Comparison of ENCODE assay signal across 18 cellular contexts in the genomic region with DNA sequence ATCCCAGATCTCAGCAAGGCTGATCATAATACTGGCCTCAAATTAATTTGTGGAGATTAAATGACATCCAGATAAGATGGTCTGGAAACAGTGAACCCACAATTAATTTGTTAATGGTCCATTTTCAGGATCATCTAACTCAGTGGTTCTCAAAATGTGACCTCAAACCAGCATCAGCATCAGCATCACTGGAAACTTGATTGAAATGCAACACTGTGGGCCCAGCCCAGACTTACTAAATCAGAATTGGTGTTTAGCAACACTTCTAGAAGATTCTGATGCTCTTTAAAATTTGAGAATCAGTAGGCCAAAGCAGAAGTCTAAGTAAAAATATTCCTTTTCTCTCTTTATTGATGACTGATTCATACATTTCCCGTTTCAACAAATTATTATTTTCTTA. TPM values are rescaled to one million over a fixed set of nuclear protein-coding genes. Genes with fewer than 3 reads are reported as not detected.
DNase-seq lines count a peak whose midpoint lies in the region; ATAC-seq, FAIRE-seq and TF ChIP-seq lines count a peak whose summit lies in the region.
"Had no signal": no experiment of that assay in that cellular context is flagged by ENCODE, and none has a peak within 500 bp of the region (broad histone marks: within the 10 kb centered on the region; RNA-seq: fewer than 3 reads in every experiment).

No MANE protein-coding gene starts in this region.

- H3K36me3 Mint-ChIP-seq in astrocyte (ENCODE audit: low read depth, unreplicated experiment): no peaks in the 10 kb centered on the region
- H3K36me3 Mint-ChIP-seq in activated naive CD4-positive, alpha-beta T cell treated with anti-CD3 and anti-CD28 coated beads, Interleukin-2, amount 50 U/mL, for 72 hours: no peaks in the 10 kb centered on the region

- TF ChIP-seq CTCF in astrocyte (IDR thresholded peaks at IDR 0.05; ENCODE audit: insufficient read depth, low read depth, low read length) (no peak), heart left ventricle (IDR thresholded peaks at IDR 0.05) (no peak)

- H3K27ac Mint-ChIP-seq in astrocyte (ENCODE audit: unreplicated experiment): peak overlapping the region; percentile 58
- H3K27ac Mint-ChIP-seq in activated naive CD4-positive, alpha-beta T cell treated with anti-CD3 and anti-CD28 coated beads, Interleukin-2, amount 50 U/mL, for 72 hours: no peak overlapping the region

- H3K4me3 Mint-ChIP-seq in astrocyte (ENCODE audit: unreplicated experiment): no peak overlapping the region

- no peak overlapping the region for H3K9ac ChIP-seq in astrocyte (ENCODE audit: low read length)

- ATAC-seq in heart left ventricle (peak in 2 of 4 donors; percentile 51 to 57), sciatic nerve (peak; percentile 82), HG02885 (IDR thresholded peaks at IDR 0.05; ENCODE audit: poor library complexity, unreplicated experiment) (no peak)
- no peak for ATAC-seq in activated naive CD4-positive, alpha-beta T cell treated with anti-CD3 and anti-CD28 coated beads, Interleukin-2, amount 50 U/mL, for 72 hours
- ATAC-seq: K562, PC-3 had no signal

- H2AFZ ChIP-seq in astrocyte (ENCODE audit: low read depth, low read length): no peak overlapping the region

- intact Hi-C loops in heart left ventricle (cut with DNase I): loop anchor here in 1 of 10 donors (10.0 kb wide), 1 partner anchor 78 kb away; a partner anchor contains a TSS
- intact Hi-C loops in sciatic nerve (cut with DNase I): no loop called here

- H3K27ac ChIP-seq in astrocyte (ENCODE audit: low read depth, low read length): no peak overlapping the region
- H3K27ac ChIP-seq in heart left ventricle: peak overlapping the region in 10 of 12 donors; percentile 29 to 76 (median 58)
- peak overlapping the region; percentile 17 for H3K27ac ChIP-seq in urinary bladder (ENCODE audit: low read depth)

- H3K4me3 ChIP-seq in astrocyte (ENCODE audit: insufficient read depth, low read depth, low read length): no peak overlapping the region
- no peak overlapping the region for H3K4me3 ChIP-seq in heart left ventricle
- no peak overlapping the region for H3K4me3 ChIP-seq in urinary bladder (ENCODE audit: low read depth, low read length)
- H3K4me3 ChIP-seq: A549, K562 had no signal

- TF ChIP-seq POLR2A in heart left ventricle (IDR thresholded peaks at IDR 0.05): no peak

- H3K79me2 ChIP-seq in astrocyte (ENCODE audit: insufficient read depth, low read length): no peaks in the 10 kb centered on the region

- WGBS in heart left ventricle, 4 donors: 70 to 91% (median 77%) methylated on average over 1 of the region's 1 CpG
- WGBS in urinary bladder: 88% methylated on average over 1 of the region's 1 CpG

- no peaks in the 10 kb centered on the region for H3K9me3 Mint-ChIP-seq in astrocyte (ENCODE audit: unreplicated experiment)
- no peaks in the 10 kb centered on the region for H3K9me3 Mint-ChIP-seq in activated naive CD4-positive, alpha-beta T cell treated with anti-CD3 and anti-CD28 coated beads, Interleukin-2, amount 50 U/mL, for 72 hours

- peaks cover 16% of the 10 kb centered on the region for H3K27me3 Mint-ChIP-seq in astrocyte (ENCODE audit: low read depth, unreplicated experiment)

- H3K4me2 ChIP-seq in astrocyte (ENCODE audit: low read length): no peak overlapping the region

- H3K4me1 Mint-ChIP-seq in astrocyte (ENCODE audit: low read depth, unreplicated experiment): peaks cover 32% of the 10 kb centered on the region

- no peaks in the 10 kb centered on the region for H3K36me3 ChIP-seq in astrocyte (ENCODE audit: insufficient read depth, low read length)
- H3K36me3 ChIP-seq in heart left ventricle: no peaks in the 10 kb centered on the region
- no peaks in the 10 kb centered on the region for H3K36me3 ChIP-seq in urinary bladder (ENCODE audit: insufficient read depth)

- H3K9me3 ChIP-seq in astrocyte (ENCODE audit: insufficient read depth, low read depth, low read length): no peaks in the 10 kb centered on the region
- no peaks in the 10 kb centered on the region for H3K9me3 ChIP-seq in heart left ventricle
- H3K9me3 ChIP-seq: A549 had no signal

- H4K20me1 ChIP-seq in astrocyte (ENCODE audit: insufficient read depth, low read length): no peaks in the 10 kb centered on the region

- FAIRE-seq in astrocyte (lab: Jason Lieb, UNC): no peak
- FAIRE-seq: A549, GM12892, K562 had no signal

- DNase-seq in astrocyte (ENCODE audit: low read depth): no peak
- no peak for DNase-seq in heart left ventricle
- DNase-seq in sciatic nerve (ENCODE audit: low spot score): no peak
- DNase-seq in stimulated activated naive CD4-positive, alpha-beta T cell treated with Interleukin-2 at 50 U/mL for 16 hours (lab: John Stamatoyannopoulos, UW): no peak
- no peak for DNase-seq in activated naive CD4-positive, alpha-beta T cell treated with anti-CD3 and anti-CD28 coated beads, Interleukin-2, amount 50 U/mL, for 72 hours (ENCODE audit: low spot score in 2 of 2)
- DNase-seq: C1 segment of cervical spinal cord, DMS 273 treated with DMSO at 0.1 percent for 48 hours, NCI-H1436 treated with DMSO at 0.1 percent for 48 hours, NCI-H2029 treated with DMSO at 0.1 percent for 48 hours, NCI-H510A, NCI-H774 had no signal

- H3K27me3 ChIP-seq in astrocyte (ENCODE audit: insufficient read depth, low read length) (no peaks in the 10 kb centered on the region), heart left ventricle (peaks cover 0 to 5% (median 0%) of the 10 kb centered on the region in 9 donors)

- H3K4me1 ChIP-seq in astrocyte (ENCODE audit: insufficient read depth, low read length): peaks cover 9% of the 10 kb centered on the region
- peaks cover 0 to 21% (median 0%) of the 10 kb centered on the region in 12 donors for H3K4me1 ChIP-seq in heart left ventricle
- H3K4me1 ChIP-seq in urinary bladder (ENCODE audit: insufficient read depth): no peaks in the 10 kb centered on the region

RNA-seq across cellular contexts. Expression of a gene that starts 10.7 kb away (rescaled TPM):
- not detected in 2 replicates for total RNA-seq in astrocyte
- not detected for total RNA-seq in heart left ventricle
- not detected for polyA plus RNA-seq in heart left ventricle
- not detected for total RNA-seq in sciatic nerve
- total RNA-seq in urinary bladder: not detected
- 0.06 TPM for polyA plus RNA-seq in urinary bladder
- total RNA-seq in activated naive CD4-positive, alpha-beta T cell treated with anti-CD3 and anti-CD28 coated beads, Interleukin-2, amount 50 U/mL, for 72 hours: not detected
- total RNA-seq: H4, K562 had no signal
- polyA plus RNA-seq: A549, K562 had no signal

RNA-seq across cellular contexts. Expression of a gene that starts 17.4 kb away (rescaled TPM):
- not detected in 2 replicates for total RNA-seq in astrocyte
- total RNA-seq in heart left ventricle: not detected
- polyA plus RNA-seq in heart left ventricle: not detected
- not detected for total RNA-seq in sciatic nerve
- not detected for total RNA-seq in urinary bladder
- not detected for polyA plus RNA-seq in urinary bladder
- not detected for total RNA-seq in activated naive CD4-positive, alpha-beta T cell treated with anti-CD3 and anti-CD28 coated beads, Interleukin-2, amount 50 U/mL, for 72 hours
- total RNA-seq: K562 had no signal
- polyA plus RNA-seq: A549, K562 had no signal

RNA-seq across cellular contexts. Expression of a gene that starts 31.3 kb away (rescaled TPM):
- total RNA-seq in astrocyte (not detected in 2 replicates), heart left ventricle (not detected), sciatic nerve (not detected), urinary bladder (not detected)
- polyA plus RNA-seq in heart left ventricle (not detected), urinary bladder (not detected)
- not detected for total RNA-seq in activated naive CD4-positive, alpha-beta T cell treated with anti-CD3 and anti-CD28 coated beads, Interleukin-2, amount 50 U/mL, for 72 hours
- total RNA-seq: H4, K562 had no signal
- polyA plus RNA-seq: A549, K562 had no signal

RNA-seq across cellular contexts. Expression of a gene that starts 35.2 kb away (rescaled TPM):
- not detected in 2 replicates for total RNA-seq in astrocyte
- not detected for total RNA-seq in heart left ventricle
- not detected for polyA plus RNA-seq in heart left ventricle
- total RNA-seq in sciatic nerve: not detected
- not detected for total RNA-seq in urinary bladder
- polyA plus RNA-seq in urinary bladder: not detected
- not detected for total RNA-seq in activated naive CD4-positive, alpha-beta T cell treated with anti-CD3 and anti-CD28 coated beads, Interleukin-2, amount 50 U/mL, for 72 hours
- total RNA-seq: H4, K562 had no signal
- polyA plus RNA-seq: A549, K562 had no signal

RNA-seq across cellular contexts. Expression of a gene that starts 49.5 kb away (rescaled TPM):
- total RNA-seq in astrocyte (not detected in 2 replicates), heart left ventricle (not detected), sciatic nerve (not detected), urinary bladder (not detected)
- polyA plus RNA-seq in heart left ventricle (not detected), urinary bladder (not detected)
- total RNA-seq in activated naive CD4-positive, alpha-beta T cell treated with anti-CD3 and anti-CD28 coated beads, Interleukin-2, amount 50 U/mL, for 72 hours: not detected
- total RNA-seq: H4, K562, PC-3 had no signal
- polyA plus RNA-seq: K562 had no signal
